In genomic region chr4:44916406-44916805, GRCh38 we compare ENCODE assay signal across 10 cellular contexts.
DNase-seq lines count a peak whose midpoint lies in the region; ATAC-seq and TF ChIP-seq lines count a peak whose summit lies in the region.
"Had no signal": no experiment of that assay in that cellular context is flagged by ENCODE, and none has a peak within 500 bp of the region (broad histone marks: within the 10 kb centered on the region; RNA-seq: fewer than 3 reads in every experiment).

No MANE protein-coding gene starts in this region.

- intact Hi-C loops in activated CD4-positive, alpha-beta T cell treated with anti-CD3 and anti-CD28 coated beads, Interleukin-2, amount 10 ng/mL, durations not matched to agents 24 days and 14 days (cut with micrococcal nuclease) = no loop called here
- intact Hi-C loops in heart right ventricle (cut with DNase I) = loop anchor here in 1 of 10 donors (5.0 kb wide), 1 partner anchor 154 kb away; no protein-coding TSS in a partner anchor

- H3K27me3 ChIP-seq in RWPE2 (ENCODE audit: insufficient read depth, poor library complexity, severe bottlenecking) = no peaks in the 10 kb centered on the region
- H3K27me3 ChIP-seq in heart right ventricle = no peaks in the 10 kb centered on the region
- H3K27me3 ChIP-seq in tibial nerve = no peaks in the 10 kb centered on the region

- H3K4me1 Mint-ChIP-seq in activated CD4-positive, alpha-beta T cell treated with anti-CD3 and anti-CD28 coated beads, Interleukin-2, amount 10 ng/mL, durations not matched to agents 24 days and 14 days = no peaks in the 10 kb centered on the region

- no peaks in the 10 kb centered on the region for H3K9me3 ChIP-seq in RWPE2 (ENCODE audit: severe bottlenecking)
- no peaks in the 10 kb centered on the region for H3K9me3 ChIP-seq in heart right ventricle
- no peaks in the 10 kb centered on the region for H3K9me3 ChIP-seq in tibial nerve

- H3K9me3 Mint-ChIP-seq in activated CD4-positive, alpha-beta T cell treated with anti-CD3 and anti-CD28 coated beads, Interleukin-2, amount 10 ng/mL, durations not matched to agents 24 days and 14 days = no peaks in the 10 kb centered on the region
- H3K9me3 Mint-ChIP-seq: naive B cell had no signal

- H3K27ac ChIP-seq in RWPE2 (ENCODE audit: poor library complexity, severe bottlenecking) (no peak overlapping the region), heart right ventricle (peak overlapping the region in 1 of 10 donors; percentile 16), tibial nerve (peak overlapping the region in 2 of 4 donors; percentile 30 to 44)

- peak overlapping the region; percentile 16 for H3K4me3 Mint-ChIP-seq in activated CD4-positive, alpha-beta T cell treated with anti-CD3 and anti-CD28 coated beads, Interleukin-2, amount 10 ng/mL, durations not matched to agents 24 days and 14 days

- no peak for DNase-seq in activated CD4-positive, alpha-beta T cell treated with anti-CD3 and anti-CD28 coated beads, Interleukin-2, amount 10 ng/mL, durations not matched to agents 24 days and 14 days
- DNase-seq in activated CD4-positive, alpha-beta T cell treated with anti-CD3 and anti-CD28 coated beads, Interleukin-2, amount 50 U/mL, for 1 hour = no peak
- DNase-seq in RWPE2 (ENCODE audit: low spot score) (no peak), heart right ventricle (no peak), tibial nerve (ENCODE audit: low spot score in 2 of 2) (no peak), HEK293T (ENCODE audit: extremely low spot score) (no peak), GM10266 (ENCODE audit: extremely low spot score) (no peak), NCI-H146 treated with DMSO at 0.1 percent for 48 hours (lab: John Stamatoyannopoulos, UW; ENCODE audit: unreplicated experiment) (no peak)
- DNase-seq: naive B cell, NCI-H2171 treated with DMSO at 0.1 percent for 48 hours had no signal

- 48 to 62% methylated on average over 3 of the region's 3 CpGs for WGBS in heart right ventricle, 2 donors
- 15 to 21% methylated on average over 3 of the region's 3 CpGs for WGBS in tibial nerve, 2 donors

- CTCF ChIA-PET in HEK293T (lab: Yijun Ruan, JAX) = no interaction called here

- H3K36me3 ChIP-seq in RWPE2 (ENCODE audit: low read depth) = no peaks in the 10 kb centered on the region
- H3K36me3 ChIP-seq in heart right ventricle = no peaks in the 10 kb centered on the region
- H3K36me3 ChIP-seq in tibial nerve = no peaks in the 10 kb centered on the region

- POLR2A ChIA-PET in HEK293T (lab: Yijun Ruan, JAX) = no interaction called here

- no peak for TF ChIP-seq POLR2A in tibial nerve (IDR thresholded peaks at IDR 0.05)

- no peak overlapping the region for H3K27ac Mint-ChIP-seq in activated CD4-positive, alpha-beta T cell treated with anti-CD3 and anti-CD28 coated beads, Interleukin-2, amount 10 ng/mL, durations not matched to agents 24 days and 14 days

- no peaks in the 10 kb centered on the region for H3K4me1 ChIP-seq in RWPE2 (ENCODE audit: insufficient read depth, poor library complexity, severe bottlenecking)
- H3K4me1 ChIP-seq in heart right ventricle = no peaks in the 10 kb centered on the region
- H3K4me1 ChIP-seq in tibial nerve = peaks cover 0 to 3% (median 0%) of the 10 kb centered on the region in 4 donors

- no peaks in the 10 kb centered on the region for H3K27me3 Mint-ChIP-seq in activated CD4-positive, alpha-beta T cell treated with anti-CD3 and anti-CD28 coated beads, Interleukin-2, amount 10 ng/mL, durations not matched to agents 24 days and 14 days
- H3K27me3 Mint-ChIP-seq: naive B cell had no signal

- ATAC-seq in RWPE2 (ENCODE audit: low read depth) (peak; percentile 67), heart right ventricle (no peak)

- H3K4me3 ChIP-seq in RWPE2 (ENCODE audit: severe bottlenecking) (peak overlapping the region; percentile 28), heart right ventricle (peak overlapping the region in 6 of 10 donors; percentile 6 to 36 (median 26)), tibial nerve (peak overlapping the region in 3 of 4 donors; percentile 8 to 36 (median 20))

- no peak for TF ChIP-seq EP300 in tibial nerve (IDR thresholded peaks at IDR 0.05)

- no peaks in the 10 kb centered on the region for H3K36me3 Mint-ChIP-seq in activated CD4-positive, alpha-beta T cell treated with anti-CD3 and anti-CD28 coated beads, Interleukin-2, amount 10 ng/mL, durations not matched to agents 24 days and 14 days (ENCODE audit: low read depth)
- H3K36me3 Mint-ChIP-seq: naive B cell had no signal

- TF ChIP-seq CTCF in RWPE2 (IDR thresholded peaks at IDR 0.05; ENCODE audit: poor library complexity, severe bottlenecking) (no peak), heart right ventricle (IDR thresholded peaks at IDR 0.05) (no peak), tibial nerve (IDR thresholded peaks at IDR 0.05) (no peak), GM10266 (IDR thresholded peaks at IDR 0.05; ENCODE audit: control insufficient read depth, insufficient read depth, low read depth, missing control alignments) (no peak)

TF ChIP-seq in HEK293T, 16 proteins besides CTCF, POLR2A, EP300 and RAD21:
- no peak for TF ChIP-seq LEF1 (IDR thresholded peaks at IDR 0.05; ENCODE audit: borderline replicate concordance)
- no peak for TF ChIP-seq SP1 (IDR thresholded peaks at IDR 0.05)
- no peak for TF ChIP-seq BHLHE40 (IDR thresholded peaks at IDR 0.05; ENCODE audit: borderline replicate concordance)
- TF ChIP-seq FOXK2 (IDR thresholded peaks at IDR 0.05) = no peak
- no peak for TF ChIP-seq L3MBTL2 (conservative IDR thresholded peaks at IDR 0.05)
- no peak for TF ChIP-seq FOXA1 (IDR thresholded peaks at IDR 0.05)
- no peak for TF ChIP-seq ARNT (IDR thresholded peaks at IDR 0.05)
- TF ChIP-seq NFRKB (IDR thresholded peaks at IDR 0.05) = no peak
- TF ChIP-seq ELF4 (IDR thresholded peaks at IDR 0.05) = no peak
- TF ChIP-seq TARDBP (IDR thresholded peaks at IDR 0.05) = no peak
- TF ChIP-seq PKNOX1 (IDR thresholded peaks at IDR 0.05) = no peak
